Comparison of ENCODE assay signal across 32 cellular contexts in genomic region chr9:1102010-1102712, GRCh38. TPM values are rescaled to one million over a fixed set of nuclear protein-coding genes. Genes with fewer than 3 reads are reported as not detected.
"Had no signal": no experiment of that assay in that cellular context is flagged by ENCODE, and none has a peak within 500 bp of the region (broad histone marks: within the 10 kb centered on the region; RNA-seq: fewer than 3 reads in every experiment).

No MANE protein-coding gene starts in this region.

- ATAC-seq: activated CD4-positive, alpha-beta T cell treated with anti-CD3 and anti-CD28 coated beads for 36 hours; activated CD8-positive, alpha-beta memory T cell treated with anti-CD3 and anti-CD28 coated beads, Interleukin-2, amount 10 ng/mL, durations not matched to agents 7 days and 5 days; activated CD8-positive, alpha-beta T cell treated with anti-CD3 and anti-CD28 coated beads, Interleukin-2, amount 10 ng/mL, durations not matched to agents 7 days and 5 days; activated naive CD8-positive, alpha-beta T cell treated with anti-CD3 and anti-CD28 coated beads, Interleukin-2, amount 50 U/mL, for 24 hours; effector memory CD8-positive, alpha-beta T cell; gastroesophageal sphincter; left colon; natural killer cell treated with Interleukin-12 subunit alpha and Interleukin-12 subunit beta and Interleukin-15 and Interleukin-18, amount 100 ng/mL, for 72 hours; sciatic nerve; stimulated activated naive CD8-positive, alpha-beta T cell treated with anti-CD3 and anti-CD28 coated beads, Interleukin-15, Interleukin-2, amounts not matched to agents 100 U/mL and 50 U/mL, for 24 hours had no signal

- H3K4me3 ChIP-seq: gastroesophageal sphincter, ovary, prostate gland, skin epidermis, testis, transverse colon, uterus had no signal

- H3K9me3 ChIP-seq: ovary, prostate gland, testis, uterus had no signal

- H3K9me3 Mint-ChIP-seq: activated naive CD4-positive, alpha-beta T cell treated with anti-CD3 and anti-CD28 coated beads, Interleukin-2, amount 50 U/mL, for 24 hours; activated T-helper 2 cell treated with anti-CD3 and anti-CD28 coated beads, Interferon-gamma antibody, Interleukin-2, Interleukin-4, amounts not matched to agents 10 μg/mL and 5 μg/mL and 100 μg/mL, durations not matched to agents 14 hours and 24 hours and 36 hours; effector memory CD8-positive, alpha-beta T cell; natural killer cell treated with Interleukin-12 subunit alpha and Interleukin-12 subunit beta and Interleukin-15 and Interleukin-18, amount 100 ng/mL, for 72 hours had no signal

- H3K4me1 Mint-ChIP-seq: activated CD4-positive, alpha-beta T cell treated with anti-CD3 and anti-CD28 coated beads for 36 hours; activated CD8-positive, alpha-beta memory T cell treated with anti-CD3 and anti-CD28 coated beads, Interleukin-2, amount 10 ng/mL, durations not matched to agents 7 days and 5 days; activated naive CD4-positive, alpha-beta T cell treated with anti-CD3 and anti-CD28 coated beads, Interleukin-2, amount 50 U/mL, for 24 hours; activated naive CD8-positive, alpha-beta T cell treated with anti-CD3 and anti-CD28 coated beads, Interleukin-2, amount 50 U/mL, for 24 hours had no signal

- H3K36me3 Mint-ChIP-seq: activated CD8-positive, alpha-beta memory T cell treated with anti-CD3 and anti-CD28 coated beads, Interleukin-2, amount 10 ng/mL, durations not matched to agents 7 days and 5 days; activated naive CD4-positive, alpha-beta T cell treated with anti-CD3 and anti-CD28 coated beads, Interleukin-2, amount 50 U/mL, for 24 hours; natural killer cell treated with Interleukin-12 subunit alpha and Interleukin-12 subunit beta and Interleukin-15 and Interleukin-18, amount 100 ng/mL, for 72 hours had no signal

- H3K27ac ChIP-seq: gastroesophageal sphincter, ovary, prostate gland, skin epidermis, testis, transverse colon, uterus had no signal

- DNase-seq: activated CD4-positive, alpha-beta T cell treated with anti-CD3 and anti-CD28 coated beads for 36 hours; activated CD4-positive, CD25-positive, alpha-beta regulatory T cell; activated CD8-positive, alpha-beta memory T cell treated with anti-CD3 and anti-CD28 coated beads, Interleukin-2, amount 10 ng/mL, durations not matched to agents 7 days and 5 days; activated CD8-positive, alpha-beta T cell treated with anti-CD3 and anti-CD28 coated beads, Interleukin-2, amount 10 ng/mL, durations not matched to agents 7 days and 5 days; activated naive CD8-positive, alpha-beta T cell treated with anti-CD3 and anti-CD28 coated beads, Interleukin-2, amount 50 U/mL, for 24 hours; activated T-cell treated with anti-CD3 and anti-CD28 coated beads, Interleukin-2, amount 50 U/mL, for 48 hours; amygdala; caudate nucleus; cortex of kidney; effector memory CD8-positive, alpha-beta T cell; hippocampal formation; left colon; ovary; retina; stimulated activated CD4-positive, alpha-beta T cell treated with anti-CD3 and anti-CD28 coated beads, Interleukin-12 subunit alpha, Interleukin-12 subunit beta, amount 100 ng/mL, for 4 hours; stimulated activated CD4-positive, alpha-beta T cell treated with anti-CD3 and anti-CD28 coated beads, Interleukin-4, amount 100 ng/mL, for 1 hour; stimulated activated naive CD8-positive, alpha-beta T cell treated with anti-CD3 and anti-CD28 coated beads, Interleukin-15, Interleukin-2, amounts not matched to agents 100 U/mL and 50 U/mL, for 24 hours; testis; transverse colon; uterus had no signal

- H3K27ac Mint-ChIP-seq: activated CD4-positive, alpha-beta T cell treated with anti-CD3 and anti-CD28 coated beads for 36 hours; activated CD8-positive, alpha-beta memory T cell treated with anti-CD3 and anti-CD28 coated beads, Interleukin-2, amount 10 ng/mL, durations not matched to agents 7 days and 5 days; activated CD8-positive, alpha-beta T cell treated with anti-CD3 and anti-CD28 coated beads, Interleukin-2, amount 10 ng/mL, durations not matched to agents 7 days and 5 days; activated naive CD4-positive, alpha-beta T cell treated with anti-CD3 and anti-CD28 coated beads, Interleukin-2, amount 50 U/mL, for 24 hours; activated naive CD8-positive, alpha-beta T cell treated with anti-CD3 and anti-CD28 coated beads, Interleukin-2, amount 50 U/mL, for 24 hours; activated T-helper 2 cell treated with anti-CD3 and anti-CD28 coated beads, Interferon-gamma antibody, Interleukin-2, Interleukin-4, amounts not matched to agents 10 μg/mL and 5 μg/mL and 100 μg/mL, durations not matched to agents 14 hours and 24 hours and 36 hours; effector memory CD8-positive, alpha-beta T cell; natural killer cell treated with Interleukin-12 subunit alpha and Interleukin-12 subunit beta and Interleukin-15 and Interleukin-18, amount 100 ng/mL, for 72 hours had no signal

- H3K27me3 ChIP-seq: ovary, testis, uterus had no signal

- H3K4me3 Mint-ChIP-seq: activated CD4-positive, alpha-beta T cell treated with anti-CD3 and anti-CD28 coated beads for 36 hours; activated CD8-positive, alpha-beta memory T cell treated with anti-CD3 and anti-CD28 coated beads, Interleukin-2, amount 10 ng/mL, durations not matched to agents 7 days and 5 days; activated CD8-positive, alpha-beta T cell treated with anti-CD3 and anti-CD28 coated beads, Interleukin-2, amount 10 ng/mL, durations not matched to agents 7 days and 5 days; activated naive CD4-positive, alpha-beta T cell treated with anti-CD3 and anti-CD28 coated beads, Interleukin-2, amount 50 U/mL, for 24 hours; activated naive CD8-positive, alpha-beta T cell treated with anti-CD3 and anti-CD28 coated beads, Interleukin-2, amount 50 U/mL, for 24 hours; effector memory CD8-positive, alpha-beta T cell; natural killer cell treated with Interleukin-12 subunit alpha and Interleukin-12 subunit beta and Interleukin-15 and Interleukin-18, amount 100 ng/mL, for 72 hours had no signal

- H3K36me3 ChIP-seq: gastroesophageal sphincter, ovary, prostate gland, transverse colon, uterus had no signal

RNA-seq across cellular contexts. Expression of gene DMRT2, which starts 52.0 kb away (rescaled TPM):
- total RNA-seq: activated CD4-positive, alpha-beta T cell treated with anti-CD3 and anti-CD28 coated beads for 36 hours; activated CD8-positive, alpha-beta memory T cell treated with anti-CD3 and anti-CD28 coated beads, Interleukin-2, amount 10 ng/mL, durations not matched to agents 7 days and 5 days; activated CD8-positive, alpha-beta T cell treated with anti-CD3 and anti-CD28 coated beads, Interleukin-2, amount 10 ng/mL, durations not matched to agents 7 days and 5 days; chondrocyte; endothelial cell of umbilical vein; fibroblast of lung; fibroblast of villous mesenchyme; natural killer cell treated with Interleukin-12 subunit alpha and Interleukin-12 subunit beta and Interleukin-15 and Interleukin-18, amount 100 ng/mL, for 72 hours had no signal
- polyA plus RNA-seq: endothelial cell of umbilical vein, keratinocyte had no signal
